In the genomic region with DNA sequence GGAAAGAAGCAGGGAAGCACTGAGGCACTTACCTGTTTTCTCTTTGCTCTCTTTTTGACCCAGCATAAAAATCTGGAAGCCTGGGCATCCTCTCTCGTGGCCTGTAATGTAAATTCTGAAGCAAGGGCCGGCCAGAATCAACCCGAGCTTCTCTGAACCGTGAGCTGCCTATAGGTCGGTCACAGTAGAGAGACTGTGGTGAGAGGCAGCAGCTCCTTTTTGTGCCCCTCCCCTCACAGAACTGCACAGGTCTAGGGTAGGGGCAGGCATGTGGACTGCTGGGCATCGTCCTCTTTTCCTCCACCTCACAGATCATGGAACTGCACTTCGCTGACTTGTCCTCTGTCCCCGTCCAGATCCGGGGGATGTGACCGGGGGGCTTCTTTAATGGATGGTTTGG, we compare ENCODE assay signal across 27 cellular contexts. TPM values are rescaled to one million over a fixed set of nuclear protein-coding genes. Genes with fewer than 3 reads are reported as not detected.
DNase-seq lines count a peak whose midpoint lies in the region; ATAC-seq, FAIRE-seq and TF ChIP-seq lines count a peak whose summit lies in the region.
"Had no signal": no experiment of that assay in that cellular context is flagged by ENCODE, and none has a peak within 500 bp of the region (broad histone marks: within the 10 kb centered on the region; RNA-seq: fewer than 3 reads in every experiment).

No MANE protein-coding gene starts in this region.

- no peak overlapping the region for H3K9ac ChIP-seq in endodermal cell (ENCODE audit: extremely low read depth, low read length, poor library complexity, severe bottlenecking)

- H3K4me1 Mint-ChIP-seq in endodermal cell (peaks cover 37% of the 10 kb centered on the region), mesothelial cell of epicardium (peaks cover 21% of the 10 kb centered on the region)
- H3K4me1 Mint-ChIP-seq: CD8-positive, alpha-beta memory T cell had no signal

- no peaks in the 10 kb centered on the region for H3K79me2 ChIP-seq in OCI-LY7 (ENCODE audit: insufficient read depth, low read depth, low read length)

- peak overlapping the region; percentile 55 for H3K4me2 ChIP-seq in OCI-LY7 (ENCODE audit: low read length)

- H3K36me3 Mint-ChIP-seq in endodermal cell (ENCODE audit: low read depth) (peaks cover 65% of the 10 kb centered on the region), mesothelial cell of epicardium (no peaks in the 10 kb centered on the region)
- H3K36me3 Mint-ChIP-seq: CD8-positive, alpha-beta memory T cell had no signal

- H3K27ac Mint-ChIP-seq in endodermal cell (peak overlapping the region; percentile 16), mesothelial cell of epicardium (peak overlapping the region; percentile 15)
- H3K27ac Mint-ChIP-seq: CD14-positive monocyte; CD8-positive, alpha-beta memory T cell had no signal

- H3K9me3 Mint-ChIP-seq in endodermal cell (no peaks in the 10 kb centered on the region), mesothelial cell of epicardium (no peaks in the 10 kb centered on the region)
- H3K9me3 Mint-ChIP-seq: CD8-positive, alpha-beta memory T cell had no signal

- CTCF ChIA-PET in OCI-LY7 (lab: Charles Lee; ENCODE audit: unreplicated experiment) = no interaction called here

- peaks cover 50% of the 10 kb centered on the region for H3K4me1 ChIP-seq in OCI-LY7 (ENCODE audit: insufficient read depth, low read length, poor library complexity, severe bottlenecking)
- peaks cover 9% of the 10 kb centered on the region for H3K4me1 ChIP-seq in endodermal cell (ENCODE audit: control insufficient read depth, insufficient read depth, low read length)
- peaks cover 32 to 43% of the 10 kb centered on the region in 2 donors for H3K4me1 ChIP-seq in thyroid gland
- H3K4me1 ChIP-seq in upper lobe of right lung = peaks cover 9% of the 10 kb centered on the region

- H3K9me3 ChIP-seq in OCI-LY7 (ENCODE audit: low read length) (no peaks in the 10 kb centered on the region), endodermal cell (ENCODE audit: control insufficient read depth, low read length) (no peaks in the 10 kb centered on the region), thyroid gland (no peaks in the 10 kb centered on the region), upper lobe of right lung (no peaks in the 10 kb centered on the region)

- H3K4me3 ChIP-seq in OCI-LY7 (ENCODE audit: low read depth, low read length, poor library complexity, severe bottlenecking) (no peak overlapping the region), endodermal cell (ENCODE audit: low read length) (no peak overlapping the region), thyroid gland (replicated peaks in 1 of 3) (no peak overlapping the region), coronary artery (no peak overlapping the region), upper lobe of right lung (no peak overlapping the region)
- H3K4me3 ChIP-seq: K562, SK-N-MC had no signal

- BruUV-seq in OCI-LY7 (replicated peaks; lab: Mats Ljungman, UMichigan) = no TSS peak

- POLR2A ChIA-PET in OCI-LY7 (lab: Charles Lee) = no interaction called here

- intact Hi-C loops in OCI-LY7 (cut with micrococcal nuclease; ENCODE audit: unreplicated experiment) = no loop called here
- intact Hi-C loops in thyroid gland (cut with DNase I) = no loop called here
- intact Hi-C loops in upper lobe of right lung (cut with DNase I) = no loop called here

- 88% methylated on average over 10 of the region's 10 CpGs; no CpG with 5 or more reads in 1 of the 2 experiments for WGBS in endodermal cell (ENCODE audit: insufficient coverage in 1 of 2, insufficient read length in 1 of 2), 2 experiments
- 57 to 65% methylated on average over 10 of the region's 10 CpGs for WGBS in thyroid gland, 2 donors

- no peak for TF ChIP-seq POLR2A in thyroid gland (IDR thresholded peaks at IDR 0.05)

- H3K27me3 Mint-ChIP-seq in endodermal cell (ENCODE audit: insufficient read depth) (no peaks in the 10 kb centered on the region), mesothelial cell of epicardium (ENCODE audit: low read depth) (peaks cover 20% of the 10 kb centered on the region)

- H3K27me3 ChIP-seq in endodermal cell (ENCODE audit: control insufficient read depth, insufficient read depth, low read length, poor library complexity, severe bottlenecking) = no peaks in the 10 kb centered on the region
- no peaks in the 10 kb centered on the region for H3K27me3 ChIP-seq in thyroid gland
- H3K27me3 ChIP-seq in upper lobe of right lung = no peaks in the 10 kb centered on the region

- H3K9me2 ChIP-seq in OCI-LY7 (ENCODE audit: insufficient read depth, low read length) = no peaks in the 10 kb centered on the region

- H3K4me3 Mint-ChIP-seq in endodermal cell (no peak overlapping the region), mesothelial cell of epicardium (no peak overlapping the region)
- H3K4me3 Mint-ChIP-seq: CD14-positive monocyte; CD8-positive, alpha-beta memory T cell had no signal

- DNase-seq in OCI-LY7 (ENCODE audit: low spot score) (peak; percentile 41), endodermal cell (peak; percentile 45), mesothelial cell of epicardium (ENCODE audit: low spot score in 2 of 2, unreplicated experiment in 2 of 2) (no peak), thyroid gland (peak; percentile 57 to 61), coronary artery (ENCODE audit: low spot score) (no peak), RCC 7860 (ENCODE audit: low spot score) (no peak), upper lobe of right lung (no peak)
- no peak for DNase-seq in activated T-cell treated with anti-CD3 and anti-CD28 coated beads, Interleukin-2, amount 50 U/mL, for 1 hour
- DNase-seq: Calu3; CD8-positive, alpha-beta memory T cell; DND-41; H7; MV-4-11; NCI-H1105; NCI-H146; NCI-H2029; NCI-H446 treated with DMSO at 0.1 percent for 48 hours; NCI-H526 treated with DMSO at 0.1 percent for 48 hours; SHP77 treated with DMSO at 0.1 percent for 48 hours had no signal

- no peaks in the 10 kb centered on the region for H4K20me1 ChIP-seq in OCI-LY7 (ENCODE audit: insufficient read depth, low read length)

- TF ChIP-seq CTCF in OCI-LY7 (conservative IDR thresholded peaks at IDR 0.05; ENCODE audit: low read length) (no peak), endodermal cell (conservative IDR thresholded peaks at IDR 0.05) (no peak), mesothelial cell of epicardium (IDR thresholded peaks at IDR 0.05; ENCODE audit: unreplicated experiment) (no peak), thyroid gland (IDR thresholded peaks at IDR 0.05) (no peak), coronary artery (IDR thresholded peaks at IDR 0.05) (no peak), upper lobe of right lung (IDR thresholded peaks at IDR 0.05) (no peak)

- H3K27ac ChIP-seq in OCI-LY7 (ENCODE audit: low read depth, low read length, poor library complexity, severe bottlenecking) (no peak overlapping the region), endodermal cell (ENCODE audit: low read depth, low read length) (no peak overlapping the region), thyroid gland (peak overlapping the region; percentile 86 to 90 (median 87)), coronary artery (no peak overlapping the region), upper lobe of right lung (no peak overlapping the region)
- H3K27ac ChIP-seq: HL-60, SK-N-MC had no signal

- no peak for FAIRE-seq in RCC 7860 (lab: Jason Lieb, UNC)
- FAIRE-seq: GM19239, HepG2, K562 had no signal

- ATAC-seq in upper lobe of right lung = no peak
- ATAC-seq: HepG2, K562, Panc1 had no signal

- no peaks in the 10 kb centered on the region for H3K36me3 ChIP-seq in OCI-LY7 (ENCODE audit: insufficient read depth, low read length)
- H3K36me3 ChIP-seq in endodermal cell (ENCODE audit: control insufficient read depth, insufficient read depth, low read length) = peaks cover 89% of the 10 kb centered on the region
- no peaks in the 10 kb centered on the region for H3K36me3 ChIP-seq in thyroid gland
- no peaks in the 10 kb centered on the region for H3K36me3 ChIP-seq in upper lobe of right lung

- H2AFZ ChIP-seq in OCI-LY7 (ENCODE audit: low read length) = peak overlapping the region; percentile 29; the same call in 1 of the 2 replicates

RNA-seq across cellular contexts. Expression of a gene that starts 12.5 kb away (rescaled TPM):
- not detected in 2 replicates for total RNA-seq in OCI-LY7 (2014; rRNA removed; shearing (Covaris generic))
- total RNA-seq in OCI-LY7 (2022) = 0.44 and 0.48 TPM in 2 replicates
- total RNA-seq in endodermal cell = 10 to 100 TPM; 49.7 to 56.6 TPM
- polyA plus RNA-seq in endodermal cell (2013, experiment 1 of 2) = 9.0 TPM
- 7.9 TPM for polyA plus RNA-seq in endodermal cell (2013, experiment 2 of 2)
- total RNA-seq in mesothelial cell of epicardium = 0.66 to 0.91 TPM (median 0.78 TPM) in 3 replicates
- 10 to 100 TPM in 1 of 4 donors, 1 to 10 TPM in 3; 9.1 to 11.4 (median 9.4) TPM for total RNA-seq in thyroid gland
- 3.9 TPM for total RNA-seq in upper lobe of right lung
- total RNA-seq: HepG2, K562, LHCN-M2 had no signal
- polyA plus RNA-seq: CD8-positive, alpha-beta memory T cell; HepG2; K562 had no signal

Comparison
In these comparisons a context has a peak if more than half of its experiments do, and no peak if none do; other contexts are left out.
1. DNase-seq: peak in OCI-LY7 (single experiment), endodermal cell (single experiment) and thyroid gland (2 of 2); none in mesothelial cell of epicardium (0 of 2), coronary artery (single experiment), RCC 7860 (single experiment), activated T-cell treated with anti-CD3 and anti-CD28 coated beads, Interleukin-2, amount 50 U/mL, for 1 hour (single experiment) and upper lobe of right lung (single experiment).
2. H3K27ac ChIP-seq: peak in thyroid gland (3 of 3); none in OCI-LY7 (single experiment), endodermal cell (single experiment), coronary artery (0 of 2) and upper lobe of right lung (single experiment).
3. RNA of a gene that starts 12.5 kb away (total RNA-seq): 49.7 to 56.6 TPM in endodermal cell; 9.1 to 11.4 TPM in thyroid gland, 3.9 TPM in upper lobe of right lung (single experiment), 0.66 to 0.91 TPM in mesothelial cell of epicardium and 0.44 to 0.48 TPM in OCI-LY7; every median in the first group is over 4 times any median in the second.